Comparison of ENCODE assay signal across 8 cellular contexts in the genomic region with DNA sequence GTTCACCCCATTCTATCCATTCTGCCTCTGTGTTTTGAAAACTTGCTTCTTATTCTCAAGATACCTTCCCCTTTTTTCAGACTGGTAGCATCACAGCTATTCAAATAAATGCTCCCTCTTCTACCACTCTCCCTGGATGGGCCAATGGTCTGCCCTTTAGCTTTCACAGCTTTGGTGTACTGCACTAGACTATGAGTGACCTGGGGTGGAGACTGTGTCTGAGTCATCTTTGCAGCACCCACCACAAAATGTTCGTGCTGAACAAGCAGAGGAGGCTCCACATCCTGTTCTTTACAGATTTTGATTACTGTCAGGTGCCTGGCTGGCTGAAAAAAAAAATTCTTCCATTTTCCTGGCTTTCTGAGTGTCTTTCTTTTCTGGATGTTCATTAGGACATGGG.
A peak's percentile ranks its signal among the peaks of the same experiment; 100 is the strongest.
DNase-seq lines count a peak whose midpoint lies in the region; FAIRE-seq and TF ChIP-seq lines count a peak whose summit lies in the region.

No MANE protein-coding gene starts in this region.

- no peak overlapping the region for H2AFZ ChIP-seq in astrocyte (ENCODE audit: low read depth, low read length)

- peaks cover 10% of the 10 kb centered on the region for H3K4me1 ChIP-seq in astrocyte (ENCODE audit: insufficient read depth, low read length)

- peak; percentile 60 for DNase-seq in activated CD8-positive, alpha-beta memory T cell treated with anti-CD3 and anti-CD28 coated beads for 24 hours
- DNase-seq in activated CD8-positive, alpha-beta memory T cell treated with anti-CD3 and anti-CD28 coated beads, Interleukin-2, amount 50 U/mL, for 48 hours, result no peak
- DNase-seq in MG63 (peak; percentile 35), astrocyte (ENCODE audit: low read depth) (peak; percentile 80), COR-L47 (lab: John Stamatoyannopoulos, UW) (no peak), NCI-H2029 (lab: John Stamatoyannopoulos, UW) (no peak), NCI-H2196 (lab: John Stamatoyannopoulos, UW; ENCODE audit: unreplicated experiment) (no peak)
- peak; percentile 6 to 22 for DNase-seq in stimulated activated CD4-positive, alpha-beta T cell treated with anti-CD3 and anti-CD28 coated beads, Interleukin-2, amount 100 ng/mL, for 48 hours

- no peaks in the 10 kb centered on the region for H3K9me3 ChIP-seq in MG63
- no peaks in the 10 kb centered on the region for H3K9me3 ChIP-seq in astrocyte (ENCODE audit: insufficient read depth, low read depth, low read length)

- H4K20me1 ChIP-seq in astrocyte (ENCODE audit: insufficient read depth, low read length), result no peaks in the 10 kb centered on the region

- H3K36me3 ChIP-seq in MG63, result no peaks in the 10 kb centered on the region
- no peaks in the 10 kb centered on the region for H3K36me3 ChIP-seq in astrocyte (ENCODE audit: insufficient read depth, low read length)

- no peaks in the 10 kb centered on the region for H3K27me3 Mint-ChIP-seq in astrocyte (ENCODE audit: low read depth, unreplicated experiment)

- peak overlapping the region; percentile 25 for H3K4me2 ChIP-seq in astrocyte (ENCODE audit: low read length)

- no peaks in the 10 kb centered on the region for H3K27me3 ChIP-seq in MG63
- H3K27me3 ChIP-seq in astrocyte (ENCODE audit: insufficient read depth, low read length), result no peaks in the 10 kb centered on the region

- H3K9ac ChIP-seq in astrocyte (ENCODE audit: low read length), result peak overlapping the region; percentile 14

- H3K4me3 ChIP-seq in MG63, result no peak overlapping the region
- no peak overlapping the region for H3K4me3 ChIP-seq in astrocyte (ENCODE audit: insufficient read depth, low read depth, low read length)

- TF ChIP-seq CTCF in astrocyte (IDR thresholded peaks at IDR 0.05; ENCODE audit: insufficient read depth, low read depth, low read length), result no peak

- peaks cover 2% of the 10 kb centered on the region for H3K9me3 Mint-ChIP-seq in astrocyte (ENCODE audit: unreplicated experiment)

- H3K27ac ChIP-seq in astrocyte (ENCODE audit: low read depth, low read length), result no peak overlapping the region

- H3K79me2 ChIP-seq in astrocyte (ENCODE audit: insufficient read depth, low read length), result no peaks in the 10 kb centered on the region

- no peak overlapping the region for H3K27ac Mint-ChIP-seq in astrocyte (ENCODE audit: unreplicated experiment)

- no peaks in the 10 kb centered on the region for H3K4me1 Mint-ChIP-seq in astrocyte (ENCODE audit: low read depth, unreplicated experiment)

- FAIRE-seq in astrocyte (lab: Jason Lieb, UNC), result no peak

- H3K36me3 Mint-ChIP-seq in astrocyte (ENCODE audit: low read depth, unreplicated experiment), result no peaks in the 10 kb centered on the region

- no peak overlapping the region for H3K4me3 Mint-ChIP-seq in astrocyte (ENCODE audit: unreplicated experiment)

Comparison
In these comparisons a context has a peak if more than half of its experiments do, and no peak if none do; other contexts are left out.
1. DNase-seq: peak in activated CD8-positive, alpha-beta memory T cell treated with anti-CD3 and anti-CD28 coated beads for 24 hours (single experiment), MG63 (single experiment), astrocyte (single experiment) and stimulated activated CD4-positive, alpha-beta T cell treated with anti-CD3 and anti-CD28 coated beads, Interleukin-2, amount 100 ng/mL, for 48 hours (2 of 2); none in activated CD8-positive, alpha-beta memory T cell treated with anti-CD3 and anti-CD28 coated beads, Interleukin-2, amount 50 U/mL, for 48 hours (single experiment), COR-L47 (single experiment), NCI-H2029 (single experiment) and NCI-H2196 (single experiment).